2 cellular contexts compared by ENCODE assay signal in the genomic region with DNA sequence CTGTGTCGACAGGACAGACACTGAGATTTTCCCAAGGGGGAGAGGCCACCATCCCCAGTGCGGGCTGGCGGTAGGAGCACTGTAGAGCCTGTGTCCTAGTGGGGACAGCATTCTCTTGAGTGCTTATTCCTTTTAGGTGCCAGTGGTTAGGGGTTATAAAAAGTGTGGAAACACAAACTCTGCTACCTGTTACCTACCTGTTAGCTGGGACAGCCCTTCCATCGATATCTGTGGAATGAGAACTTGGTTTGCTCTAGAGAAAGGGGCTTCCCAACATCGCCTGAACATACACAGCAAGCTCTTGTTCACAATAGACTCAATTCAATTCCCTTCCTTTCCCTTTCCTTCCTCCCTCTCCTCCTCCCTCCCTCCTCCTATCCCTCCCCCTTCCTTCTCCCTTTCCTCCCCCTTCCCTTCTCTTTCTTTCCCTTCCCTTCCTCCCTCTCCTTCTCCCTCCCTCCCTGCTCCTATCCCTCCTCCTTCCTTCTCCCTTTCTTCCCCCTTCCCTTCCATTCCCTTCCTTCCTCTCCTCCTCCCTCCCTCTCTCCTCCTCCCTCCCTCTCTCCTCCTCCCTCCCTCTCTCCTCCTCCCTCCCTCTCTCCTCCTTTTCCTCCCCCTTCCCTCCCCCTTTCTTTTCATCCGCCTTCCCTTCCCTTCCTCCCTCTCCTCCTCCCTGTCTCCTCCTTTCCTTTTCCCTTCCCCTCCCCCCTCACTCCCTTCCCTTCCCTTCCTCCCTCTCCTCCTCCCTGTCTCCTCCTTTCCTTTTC.
A peak's percentile ranks its signal among the peaks of the same experiment; 100 is the strongest.
TF ChIP-seq lines count a peak whose summit lies in the region.

No MANE protein-coding gene starts in this region.

TF ChIP-seq in A549, 52 proteins besides CTCF, POLR2A, EP300 and RAD21 (continued from another document):
- TF ChIP-seq HEYL (CRISPR knock-in tag; IDR thresholded peaks at IDR 0.05) (no peak), MAFK (IDR thresholded peaks at IDR 0.05; ENCODE audit: partially characterized antibody) (no peak), RFX5 (IDR thresholded peaks at IDR 0.05) (no peak), FOXS1 (CRISPR knock-in tag; IDR thresholded peaks at IDR 0.05) (no peak), ZFP36 (IDR thresholded peaks at IDR 0.05; ENCODE audit: borderline replicate concordance, partially characterized antibody) (no peak), EHF (CRISPR knock-in tag; IDR thresholded peaks at IDR 0.05) (no peak), RARB (CRISPR knock-in tag; IDR thresholded peaks at IDR 0.05) (no peak), NFE2L2 (conservative IDR thresholded peaks at IDR 0.05; ENCODE audit: low read length) (no peak), FOSL2 (IDR thresholded peaks at IDR 0.05) (no peak), FOSL2 (CRISPR knock-in tag; IDR thresholded peaks at IDR 0.05) (no peak), CHD2 (IDR thresholded peaks at IDR 0.05; ENCODE audit: low read length, partially characterized antibody) (no peak), NPAS2 (CRISPR knock-in tag; IDR thresholded peaks at IDR 0.05; ENCODE audit: borderline replicate concordance) (no peak)
- TF ChIP-seq, protein P1, sequence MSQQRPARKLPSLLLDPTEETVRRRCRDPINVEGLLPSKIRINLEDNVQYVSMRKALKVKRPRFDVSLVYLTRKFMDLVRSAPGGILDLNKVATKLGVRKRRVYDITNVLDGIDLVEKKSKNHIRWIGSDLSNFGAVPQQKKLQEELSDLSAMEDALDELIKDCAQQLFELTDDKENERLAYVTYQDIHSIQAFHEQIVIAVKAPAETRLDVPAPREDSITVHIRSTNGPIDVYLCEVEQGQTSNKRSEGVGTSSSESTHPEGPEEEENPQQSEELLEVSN (IDR thresholded peaks at IDR 0.05; ENCODE audit: borderline replicate concordance, low read depth): no peak
- TF ChIP-seq, protein P2, sequence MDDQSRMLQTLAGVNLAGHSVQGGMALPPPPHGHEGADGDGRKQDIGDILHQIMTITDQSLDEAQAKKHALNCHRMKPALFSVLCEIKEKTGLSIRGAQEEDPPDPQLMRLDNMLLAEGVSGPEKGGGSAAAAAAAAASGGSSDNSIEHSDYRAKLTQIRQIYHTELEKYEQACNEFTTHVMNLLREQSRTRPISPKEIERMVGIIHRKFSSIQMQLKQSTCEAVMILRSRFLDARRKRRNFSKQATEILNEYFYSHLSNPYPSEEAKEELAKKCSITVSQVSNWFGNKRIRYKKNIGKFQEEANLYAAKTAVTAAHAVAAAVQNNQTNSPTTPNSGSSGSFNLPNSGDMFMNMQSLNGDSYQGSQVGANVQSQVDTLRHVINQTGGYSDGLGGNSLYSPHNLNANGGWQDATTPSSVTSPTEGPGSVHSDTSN (IDR thresholded peaks at IDR 0.05): no peak
TF ChIP-seq in A549: peak in this region for 0.

TF ChIP-seq in HEK293, 187 proteins besides CTCF, POLR2A, EP300 and RAD21 (continued from another document):
- no peak; the same call in 1 of the 2 replicates for TF ChIP-seq ZFHX2 (tag by site-specific recombination; conservative IDR thresholded peaks at IDR 0.05)
- TF ChIP-seq ZSCAN23 (tag by site-specific recombination; IDR thresholded peaks at IDR 0.05): no peak
- peak; percentile 80 for TF ChIP-seq ZNF366 (tag by site-specific recombination; conservative IDR thresholded peaks at IDR 0.05)
- TF ChIP-seq SP3 (tag by site-specific recombination; IDR thresholded peaks at IDR 0.05): peak; percentile 67
- TF ChIP-seq PRDM1 (tag by site-specific recombination; IDR thresholded peaks at IDR 0.05): peak; percentile 64
- TF ChIP-seq, protein P3, sequence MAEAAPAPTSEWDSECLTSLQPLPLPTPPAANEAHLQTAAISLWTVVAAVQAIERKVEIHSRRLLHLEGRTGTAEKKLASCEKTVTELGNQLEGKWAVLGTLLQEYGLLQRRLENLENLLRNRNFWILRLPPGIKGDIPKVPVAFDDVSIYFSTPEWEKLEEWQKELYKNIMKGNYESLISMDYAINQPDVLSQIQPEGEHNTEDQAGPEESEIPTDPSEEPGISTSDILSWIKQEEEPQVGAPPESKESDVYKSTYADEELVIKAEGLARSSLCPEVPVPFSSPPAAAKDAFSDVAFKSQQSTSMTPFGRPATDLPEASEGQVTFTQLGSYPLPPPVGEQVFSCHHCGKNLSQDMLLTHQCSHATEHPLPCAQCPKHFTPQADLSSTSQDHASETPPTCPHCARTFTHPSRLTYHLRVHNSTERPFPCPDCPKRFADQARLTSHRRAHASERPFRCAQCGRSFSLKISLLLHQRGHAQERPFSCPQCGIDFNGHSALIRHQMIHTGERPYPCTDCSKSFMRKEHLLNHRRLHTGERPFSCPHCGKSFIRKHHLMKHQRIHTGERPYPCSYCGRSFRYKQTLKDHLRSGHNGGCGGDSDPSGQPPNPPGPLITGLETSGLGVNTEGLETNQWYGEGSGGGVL (tag by site-specific recombination; IDR thresholded peaks at IDR 0.05): peak; percentile 70
- peak; percentile 87 for TF ChIP-seq SCRT2 (tag by site-specific recombination; IDR thresholded peaks at IDR 0.05)
- 0 out of 2 replicates have a peak, but pooled peaks have one; percentile 7 for TF ChIP-seq ZNF658 (tag by site-specific recombination; IDR thresholded peaks at IDR 0.05)
- peak; percentile 83 for TF ChIP-seq EGR2 (tag by site-specific recombination; IDR thresholded peaks at IDR 0.05; ENCODE audit: low read depth)
